In genomic region chr6:8243462-8243861, GRCh38 we compare ENCODE assay signal across 20 cellular contexts.
DNase-seq lines count a peak whose midpoint lies in the region; ATAC-seq and TF ChIP-seq lines count a peak whose summit lies in the region.
"Had no signal": no experiment of that assay in that cellular context is flagged by ENCODE, and none has a peak within 500 bp of the region (broad histone marks: within the 10 kb centered on the region; RNA-seq: fewer than 3 reads in every experiment).

No MANE protein-coding gene starts in this region.

- H3K4me3 ChIP-seq in A673 (ENCODE audit: low read depth, low read length, poor library complexity, severe bottlenecking) (no peak overlapping the region), gastrocnemius medialis (no peak overlapping the region)
- H3K4me3 ChIP-seq: colonic mucosa, K562, prostate gland had no signal

- TF ChIP-seq CTCF in progenitor cell of endocrine pancreas (IDR thresholded peaks at IDR 0.05; ENCODE audit: unreplicated experiment) (no peak), A673 (conservative IDR thresholded peaks at IDR 0.05; ENCODE audit: low read depth, low read length) (no peak), gastrocnemius medialis (IDR thresholded peaks at IDR 0.05 in 4 of 5, conservative IDR thresholded peaks at IDR 0.05 in 1 of 5) (no peak)

- POLR2A ChIA-PET in A673 (lab: Charles Lee; ENCODE audit: low non-redundant PET) = no interaction called here

- no peaks in the 10 kb centered on the region for H3K36me3 Mint-ChIP-seq in progenitor cell of endocrine pancreas (ENCODE audit: insufficient read depth)
- H3K36me3 Mint-ChIP-seq: activated naive CD4-positive, alpha-beta T cell treated with anti-CD3 and anti-CD28 coated beads, Interleukin-2, amount 50 U/mL, for 24 hours; CD8-positive, alpha-beta memory T cell had no signal

- peaks cover 58% of the 10 kb centered on the region for H3K4me1 Mint-ChIP-seq in progenitor cell of endocrine pancreas (ENCODE audit: low read depth)
- H3K4me1 Mint-ChIP-seq: activated naive CD4-positive, alpha-beta T cell treated with anti-CD3 and anti-CD28 coated beads, Interleukin-2, amount 50 U/mL, for 24 hours; CD8-positive, alpha-beta memory T cell had no signal

- H3K9me3 ChIP-seq in A673 (ENCODE audit: low read depth, low read length, poor library complexity, severe bottlenecking) (no peaks in the 10 kb centered on the region), gastrocnemius medialis (no peaks in the 10 kb centered on the region)
- H3K9me3 ChIP-seq: colonic mucosa, prostate gland had no signal

- H3K27me3 ChIP-seq in A673 (replicated peaks; ENCODE audit: insufficient read depth, low read depth, low read length, poor library complexity) = no peaks in the 10 kb centered on the region
- H3K27me3 ChIP-seq in gastrocnemius medialis = peaks cover 0 to 3% (median 0%) of the 10 kb centered on the region in 3 donors
- H3K27me3 ChIP-seq: colonic mucosa had no signal

- DNase-seq in ELR (ENCODE audit: low read depth) (peak; percentile 9), astrocyte of the hippocampus (ENCODE audit: low read depth, low spot score) (peak; percentile 29), iris pigment epithelial cell (ENCODE audit: low read depth) (peak; percentile 90), progenitor cell of endocrine pancreas (ENCODE audit: low spot score, unreplicated experiment) (no peak), A673 (ENCODE audit: low spot score) (no peak), globus pallidus (ENCODE audit: low spot score) (no peak), gastrocnemius medialis (no peak), DMS53 (lab: John Stamatoyannopoulos, UW) (no peak)
- DNase-seq: AML-193; CD8-positive, alpha-beta memory T cell; colonic mucosa; NCI-H1694; NCI-H774; nephron progenitor cell; Right ventricle myocardium superior; stimulated activated CD4-positive, alpha-beta T cell treated with anti-CD3 and anti-CD28 coated beads, Interleukin-2, amount 100 ng/mL, for 24 hours; stimulated activated naive CD4-positive, alpha-beta T cell had no signal

- CTCF ChIA-PET in A673 (lab: Charles Lee) = no interaction called here

- intact Hi-C loops in A673 (cut with micrococcal nuclease; ENCODE audit: unreplicated experiment) = no loop called here
- intact Hi-C loops in gastrocnemius medialis (cut with DNase I; ENCODE audit: low total_unique reads) = no loop called here

- no peaks in the 10 kb centered on the region for H3K27me3 Mint-ChIP-seq in progenitor cell of endocrine pancreas

- H3K27ac ChIP-seq in A673 (ENCODE audit: low read depth, low read length, poor library complexity, severe bottlenecking) (no peak overlapping the region), gastrocnemius medialis (no peak overlapping the region)
- H3K27ac ChIP-seq: colonic mucosa, prostate gland had no signal

- in situ Hi-C loops in gastrocnemius medialis (cut with MboI; ENCODE audit: low sequenced_read_pairs in 4 of 4) = no loop called here

- no peak overlapping the region for H3K4me3 Mint-ChIP-seq in progenitor cell of endocrine pancreas (ENCODE audit: low read depth)
- H3K4me3 Mint-ChIP-seq: activated naive CD4-positive, alpha-beta T cell treated with anti-CD3 and anti-CD28 coated beads, Interleukin-2, amount 50 U/mL, for 24 hours; CD8-positive, alpha-beta memory T cell; nephron progenitor cell had no signal

- peak overlapping the region; percentile 54 for H3K27ac Mint-ChIP-seq in progenitor cell of endocrine pancreas
- H3K27ac Mint-ChIP-seq: activated naive CD4-positive, alpha-beta T cell treated with anti-CD3 and anti-CD28 coated beads, Interleukin-2, amount 50 U/mL, for 24 hours; CD8-positive, alpha-beta memory T cell had no signal

- peaks cover 23% of the 10 kb centered on the region for H3K4me1 ChIP-seq in A673 (ENCODE audit: insufficient read depth, low read length, poor library complexity, severe bottlenecking)
- H3K4me1 ChIP-seq in gastrocnemius medialis = no peaks in the 10 kb centered on the region
- H3K4me1 ChIP-seq: colonic mucosa, prostate gland had no signal

- no peaks in the 10 kb centered on the region for H3K9me3 Mint-ChIP-seq in progenitor cell of endocrine pancreas (ENCODE audit: low read depth)
- H3K9me3 Mint-ChIP-seq: activated naive CD4-positive, alpha-beta T cell treated with anti-CD3 and anti-CD28 coated beads, Interleukin-2, amount 50 U/mL, for 24 hours; CD8-positive, alpha-beta memory T cell; nephron progenitor cell had no signal

- TF ChIP-seq POLR2A in gastrocnemius medialis (IDR thresholded peaks at IDR 0.05) = no peak

- H3K36me3 ChIP-seq in A673 (ENCODE audit: insufficient read depth, low read length, poor library complexity, severe bottlenecking) (no peaks in the 10 kb centered on the region), gastrocnemius medialis (no peaks in the 10 kb centered on the region)
- H3K36me3 ChIP-seq: colonic mucosa, prostate gland had no signal

- BruUV-seq in A673 (replicated peaks; lab: Mats Ljungman, UMichigan) = no TSS peak

- no peak for ATAC-seq in gastrocnemius medialis
- ATAC-seq: K562 had no signal

Comparison
In these comparisons a context has a peak if more than half of its experiments do, and no peak if none do; other contexts are left out.
1. DNase-seq: peak in ELR (single experiment), astrocyte of the hippocampus (single experiment) and iris pigment epithelial cell (single experiment); none in progenitor cell of endocrine pancreas (single experiment), A673 (single experiment), globus pallidus (single experiment), gastrocnemius medialis (0 of 2) and DMS53 (single experiment).